Comparison of ENCODE assay signal across 9 cellular contexts in genomic region chr16:31201511-31202401, GRCh38. TPM values are rescaled to one million over a fixed set of nuclear protein-coding genes. Genes with fewer than 3 reads are reported as not detected.
DNase-seq lines count a peak whose midpoint lies in the region; ATAC-seq and TF ChIP-seq lines count a peak whose summit lies in the region.
"Had no signal": no experiment of that assay in that cellular context is flagged by ENCODE, and none has a peak within 500 bp of the region (broad histone marks: within the 10 kb centered on the region; RNA-seq: fewer than 3 reads in every experiment).

No MANE protein-coding gene starts in this region.

- no peak overlapping the region for H2AK5ac ChIP-seq in mesenchymal stem cell (ENCODE audit: low read length, severe bottlenecking)

- no peak overlapping the region for H2BK120ac ChIP-seq in mesenchymal stem cell (ENCODE audit: low read depth, low read length)

- H3K18ac ChIP-seq in mesenchymal stem cell (ENCODE audit: low read depth in 1 of 2, low read length in 2 of 2) = peak overlapping the region; percentile 34 to 81

- peaks cover 12% of the 10 kb centered on the region for H3K4me1 Mint-ChIP-seq in MCF 10A (ENCODE audit: insufficient read depth, unreplicated experiment)
- H3K4me1 Mint-ChIP-seq in T-cell = peaks cover 50 to 53% (median 50%) of the 10 kb centered on the region in 3 donors

- WGBS in ectodermal cell, 2 experiments = 24 to 25% methylated on average over 34 of the region's 34 CpGs
- 22% methylated on average over 27 of the region's 34 CpGs for WGBS in mesenchymal stem cell

- peak overlapping the region; percentile 84 for H3K9ac ChIP-seq in mesenchymal stem cell (ENCODE audit: low read length)

- H3K27ac ChIP-seq in breast epithelium = peak overlapping the region; percentile 23 to 79
- no peak overlapping the region for H3K27ac ChIP-seq in ectodermal cell (ENCODE audit: insufficient read depth, low read depth, low read length, poor library complexity, severe bottlenecking)
- H3K27ac ChIP-seq in mesenchymal stem cell (ENCODE audit: low read length, poor library complexity, severe bottlenecking) = no peak overlapping the region
- peak overlapping the region in 1 of 2 donors; percentile 46 for H3K27ac ChIP-seq in tibial artery

- H3K4me2 ChIP-seq in mesenchymal stem cell (ENCODE audit: low read length, poor library complexity, severe bottlenecking) = peak overlapping the region; percentile 98

- DNase-seq in breast epithelium (ENCODE audit: low spot score in 2 of 2) (no peak), MCF 10A (ENCODE audit: unreplicated experiment) (no peak), T-cell (peak in 30 of 34 experiments; percentile 17 to 58 (median 38)), mesenchymal stem cell (peak; percentile 45), tibial artery (no peak), NCI-H1694 (lab: John Stamatoyannopoulos, UW) (no peak)

- H3K36me3 Mint-ChIP-seq in MCF 10A (ENCODE audit: insufficient read depth, unreplicated experiment) = peaks cover 14% of the 10 kb centered on the region
- H3K36me3 Mint-ChIP-seq in T-cell = no peaks in the 10 kb centered on the region

- intact Hi-C loops in breast epithelium (cut with DNase I; ENCODE audit: low total_unique reads) (no loop called here), MCF 10A (cut with micrococcal nuclease) (loop anchor here (2.0 kb wide), 1 partner anchor 241 kb away; the partner anchor contains the start of gene ZNF843), tibial artery (cut with DNase I; ENCODE audit: low total_unique reads) (no loop called here)

- peak overlapping the region in 1 of 2 experiments; percentile 99 for H3K14ac ChIP-seq in mesenchymal stem cell (ENCODE audit: low read length in 2 of 2)

- peaks cover 8% of the 10 kb centered on the region in 2 donors for H3K4me1 ChIP-seq in breast epithelium
- H3K4me1 ChIP-seq in ectodermal cell (ENCODE audit: control insufficient read depth, insufficient read depth, low read length) = no peaks in the 10 kb centered on the region
- peaks cover 15% of the 10 kb centered on the region for H3K4me1 ChIP-seq in mesenchymal stem cell (ENCODE audit: control insufficient read depth, insufficient read depth, low read depth, low read length)
- H3K4me1 ChIP-seq in tibial artery = peaks cover 0 to 22% (median 17%) of the 10 kb centered on the region in 4 donors

- H3K27me3 ChIP-seq in breast epithelium (no peaks in the 10 kb centered on the region), ectodermal cell (ENCODE audit: control insufficient read depth, insufficient read depth, low read length, poor library complexity, severe bottlenecking) (peaks cover 46% of the 10 kb centered on the region), mesenchymal stem cell (ENCODE audit: control insufficient read depth in 1 of 2, insufficient read depth in 1 of 2, low read length in 2 of 2) (peaks cover 5 to 20% of the 10 kb centered on the region in 2 experiments), tibial artery (peaks cover 0 to 2% of the 10 kb centered on the region in 2 donors)

- H3K27ac Mint-ChIP-seq in MCF 10A (ENCODE audit: low read depth, unreplicated experiment) (no peak overlapping the region), T-cell (peak overlapping the region; percentile 57 to 87)

- TF ChIP-seq CTCF in breast epithelium (IDR thresholded peaks at IDR 0.05) (no peak), MCF 10A (IDR thresholded peaks at IDR 0.05; ENCODE audit: unreplicated experiment) (no peak), tibial artery (IDR thresholded peaks at IDR 0.05) (no peak)

- peaks cover 9% of the 10 kb centered on the region for H3K79me1 ChIP-seq in mesenchymal stem cell (replicated peaks; ENCODE audit: low read length, poor library complexity, severe bottlenecking)

- H3K9me3 Mint-ChIP-seq in MCF 10A (ENCODE audit: unreplicated experiment) (peaks cover 4% of the 10 kb centered on the region), T-cell (no peaks in the 10 kb centered on the region)

- H3K9me3 ChIP-seq in breast epithelium (no peaks in the 10 kb centered on the region), ectodermal cell (ENCODE audit: control insufficient read depth, low read length) (no peaks in the 10 kb centered on the region), mesenchymal stem cell (ENCODE audit: control insufficient read depth, low read length) (no peaks in the 10 kb centered on the region), tibial artery (no peaks in the 10 kb centered on the region)

- peak overlapping the region; percentile 59 for H4K8ac ChIP-seq in mesenchymal stem cell (ENCODE audit: low read length)

- H3K27me3 Mint-ChIP-seq in MCF 10A (ENCODE audit: insufficient read depth, unreplicated experiment) (peaks cover 21% of the 10 kb centered on the region), T-cell (no peaks in the 10 kb centered on the region)

- H2AFZ ChIP-seq in mesenchymal stem cell (ENCODE audit: low read depth, low read length) = peak overlapping the region; percentile 88

- H3K4me3 ChIP-seq in breast epithelium (peak overlapping the region; percentile 74 to 98 (median 83)), ectodermal cell (ENCODE audit: insufficient read depth, low read depth, low read length) (peak overlapping the region; percentile 32), mesenchymal stem cell (ENCODE audit: insufficient read depth in 1 of 2, low read depth in 1 of 2, low read length in 2 of 2) (peak overlapping the region; percentile 71 to 90), tibial artery (peak overlapping the region; percentile 57 to 70)

- POLR2A ChIA-PET in MCF 10A (lab: Yijun Ruan, JAX) (interaction anchor here (0.6 to 2.3 kb wide), 13 partner anchors 10 to 257 kb away, joined by 3 to 13 read pairs (median 4); partner anchors contain the start of genes FUS, KAT8, ZNF646 and ZNF668), T-cell (lab: Charles Lee) (interaction anchor here (0.6 to 1.3 kb wide), 7 partner anchors 9 to 128 kb away, joined by 3 to 12 read pairs (median 3); partner anchors contain the start of genes FUS (in 1 of the 2) and ZNF668 (in 1 of the 2))

- peak overlapping the region; percentile 9 to 71 for H3K4ac ChIP-seq in mesenchymal stem cell (ENCODE audit: low read depth in 1 of 2, low read length in 2 of 2)

- H3K23ac ChIP-seq in mesenchymal stem cell (ENCODE audit: low read length in 2 of 2) = peak overlapping the region in 1 of 2 experiments; percentile 86

- H2BK15ac ChIP-seq in mesenchymal stem cell (ENCODE audit: low read depth, poor library complexity, severe bottlenecking) = no peak overlapping the region

- no TSS peak for BruUV-seq in MCF 10A (replicated peaks; lab: Mats Ljungman, UMichigan)

- peak overlapping the region in 1 of 2 experiments; percentile 67 for H2BK12ac ChIP-seq in mesenchymal stem cell (ENCODE audit: low read length in 2 of 2)

- no peak overlapping the region for H2BK5ac ChIP-seq in mesenchymal stem cell (ENCODE audit: low read depth, low read length, poor library complexity, severe bottlenecking)

- peak; percentile 55 for ATAC-seq in HG03095 (IDR thresholded peaks at IDR 0.05; ENCODE audit: unreplicated experiment)
- ATAC-seq in T-cell (replicated peaks in 1 of 4) = peak; percentile 56 to 82 (median 80)

- H3K4me3 Mint-ChIP-seq in MCF 10A (ENCODE audit: unreplicated experiment) = no peak overlapping the region
- H3K4me3 Mint-ChIP-seq in T-cell = peak overlapping the region; percentile 87 to 90 (median 89)

- peak overlapping the region; percentile 54 for H4K91ac ChIP-seq in mesenchymal stem cell (ENCODE audit: low read length)

- H3K36me3 ChIP-seq in breast epithelium (no peaks in the 10 kb centered on the region), ectodermal cell (ENCODE audit: control insufficient read depth, insufficient read depth, low read length) (no peaks in the 10 kb centered on the region), mesenchymal stem cell (ENCODE audit: control insufficient read depth in 1 of 2, insufficient read depth in 2 of 2, low read depth in 1 of 2, low read length in 2 of 2) (peaks cover 34 to 38% of the 10 kb centered on the region in 2 experiments), tibial artery (peaks cover 0 to 20% (median 2%) of the 10 kb centered on the region in 3 donors)

- no peak for TF ChIP-seq POLR2A in breast epithelium (IDR thresholded peaks at IDR 0.05)

- CTCF ChIA-PET in MCF 10A (lab: Yijun Ruan, JAX) (interaction anchor here (0.5 to 2.1 kb wide), 11 partner anchors 9 to 251 kb away, joined by 3 to 5 read pairs (median 3); no protein-coding TSS in a partner anchor), T-cell (lab: Charles Lee) (interaction anchor here (0.5 to 1.7 kb wide), 6 partner anchors 17 to 509 kb away, joined by 3 to 4 read pairs (median 4); no protein-coding TSS in a partner anchor)

RNA-seq across cellular contexts. Expression of gene PYCARD, which starts 0.8 kb away (rescaled TPM):
- total RNA-seq in breast epithelium (10 to 100 TPM; 32.9 to 50.2 (median 35.7) TPM), MCF 10A (2022) (0.47 and 0.76 TPM in 2 replicates), T-cell (10 to 100 TPM; 16.1 to 40.3 (median 33.4) TPM)
- 0.48 TPM for polyA plus RNA-seq in ectodermal cell (2013, experiment 1 of 4)
- polyA plus RNA-seq in ectodermal cell (2013, experiment 2 of 4) = 1.1 TPM
- polyA plus RNA-seq in ectodermal cell (2013, experiment 3 of 4) = 0.69 TPM
- polyA plus RNA-seq in ectodermal cell (2013, experiment 4 of 4) = 0.28 TPM
- 30.8 TPM for polyA plus RNA-seq in mesenchymal stem cell (2013, experiment 1 of 2)
- 31.8 TPM for polyA plus RNA-seq in mesenchymal stem cell (2013, experiment 2 of 2)

RNA-seq across cellular contexts. Expression of gene TRIM72, which starts 12.2 kb away (rescaled TPM):
- under 1 TPM in 2 of 3 donors, not detected in 1; under 0.01 TPM for total RNA-seq in breast epithelium
- not detected in 2 replicates for total RNA-seq in MCF 10A (2022)
- under 1 TPM in 3 of 5 donors, not detected in 2; 0.03 to 0.09 (median 0.09) TPM for total RNA-seq in T-cell
- polyA plus RNA-seq in ectodermal cell (2013, experiment 1 of 4) = not detected
- not detected for polyA plus RNA-seq in ectodermal cell (2013, experiment 2 of 4)
- not detected for polyA plus RNA-seq in ectodermal cell (2013, experiment 3 of 4)
- polyA plus RNA-seq in ectodermal cell (2013, experiment 4 of 4) = not detected
- polyA plus RNA-seq in mesenchymal stem cell (2013, experiment 1 of 2) = not detected
- not detected for polyA plus RNA-seq in mesenchymal stem cell (2013, experiment 2 of 2)
- total RNA-seq: dermis microvascular lymphatic vessel endothelial cell had no signal

RNA-seq across cellular contexts. Expression of gene PYDC1, which starts 15.2 kb away (rescaled TPM):
- total RNA-seq in breast epithelium = not detected
- total RNA-seq in MCF 10A (2022) = not detected in 2 replicates
- not detected for total RNA-seq in T-cell
- polyA plus RNA-seq in ectodermal cell (2013, experiment 1 of 4) = not detected
- polyA plus RNA-seq in ectodermal cell (2013, experiment 2 of 4) = not detected
- not detected for polyA plus RNA-seq in ectodermal cell (2013, experiment 3 of 4)
- not detected for polyA plus RNA-seq in ectodermal cell (2013, experiment 4 of 4)
- not detected for polyA plus RNA-seq in mesenchymal stem cell (2013, experiment 1 of 2)
- polyA plus RNA-seq in mesenchymal stem cell (2013, experiment 2 of 2) = not detected
- total RNA-seq: dermis microvascular lymphatic vessel endothelial cell had no signal

RNA-seq across cellular contexts. Expression of gene FUS, which starts 21.8 kb away (rescaled TPM):
- 10 to 100 TPM; 59.0 to 78.3 (median 73.9) TPM for total RNA-seq in breast epithelium
- 451 and 481 TPM in 2 replicates for total RNA-seq in MCF 10A (2022)
- total RNA-seq in T-cell = 100 to 1,000 TPM; 410 to 963 (median 434) TPM
- polyA plus RNA-seq in ectodermal cell (2013, experiment 1 of 4) = 960 TPM
- 1,022 TPM for polyA plus RNA-seq in ectodermal cell (2013, experiment 2 of 4)
- 547 TPM for polyA plus RNA-seq in ectodermal cell (2013, experiment 3 of 4)
- 612 TPM for polyA plus RNA-seq in ectodermal cell (2013, experiment 4 of 4)
- polyA plus RNA-seq in mesenchymal stem cell (2013, experiment 1 of 2) = 358 TPM
- 365 TPM for polyA plus RNA-seq in mesenchymal stem cell (2013, experiment 2 of 2)

RNA-seq across cellular contexts. Expression of gene PRSS36, which starts 51.9 kb away (rescaled TPM):
- 1 to 10 TPM in 2 of 3 donors, under 1 TPM in 1; 0.98 to 8.3 (median 2.0) TPM for total RNA-seq in breast epithelium
- 0.49 and 1.0 TPM in 2 replicates for total RNA-seq in MCF 10A (2022)
- 1 to 10 TPM in 4 of 5 donors, under 1 TPM in 1; 0.42 to 1.2 (median 1.1) TPM for total RNA-seq in T-cell
- 0.98 TPM for polyA plus RNA-seq in ectodermal cell (2013, experiment 1 of 4)
- 0.82 TPM for polyA plus RNA-seq in ectodermal cell (2013, experiment 2 of 4)
- polyA plus RNA-seq in ectodermal cell (2013, experiment 3 of 4) = 0.59 TPM
- polyA plus RNA-seq in ectodermal cell (2013, experiment 4 of 4) = 1.1 TPM
- 0.29 TPM for polyA plus RNA-seq in mesenchymal stem cell (2013, experiment 1 of 2)
- polyA plus RNA-seq in mesenchymal stem cell (2013, experiment 2 of 2) = 0.14 TPM

Comparison
In these comparisons a context has a peak if more than half of its experiments do, and no peak if none do; other contexts are left out.
1. DNase-seq: peak in T-cell (30 of 34) and mesenchymal stem cell (single experiment); none in breast epithelium (0 of 2), MCF 10A (single experiment), tibial artery (0 of 2) and NCI-H1694 (single experiment).
2. H3K27ac ChIP-seq: peak in breast epithelium (2 of 2); none in ectodermal cell (single experiment) and mesenchymal stem cell (single experiment).
3. H3K4me3 ChIP-seq: peak in every context shown above with its lines; median percentile 83 in breast epithelium; 80 in mesenchymal stem cell; 64 in tibial artery; 32 in ectodermal cell.